Comparison of ENCODE assay signal across 28 cellular contexts in the genomic region with DNA sequence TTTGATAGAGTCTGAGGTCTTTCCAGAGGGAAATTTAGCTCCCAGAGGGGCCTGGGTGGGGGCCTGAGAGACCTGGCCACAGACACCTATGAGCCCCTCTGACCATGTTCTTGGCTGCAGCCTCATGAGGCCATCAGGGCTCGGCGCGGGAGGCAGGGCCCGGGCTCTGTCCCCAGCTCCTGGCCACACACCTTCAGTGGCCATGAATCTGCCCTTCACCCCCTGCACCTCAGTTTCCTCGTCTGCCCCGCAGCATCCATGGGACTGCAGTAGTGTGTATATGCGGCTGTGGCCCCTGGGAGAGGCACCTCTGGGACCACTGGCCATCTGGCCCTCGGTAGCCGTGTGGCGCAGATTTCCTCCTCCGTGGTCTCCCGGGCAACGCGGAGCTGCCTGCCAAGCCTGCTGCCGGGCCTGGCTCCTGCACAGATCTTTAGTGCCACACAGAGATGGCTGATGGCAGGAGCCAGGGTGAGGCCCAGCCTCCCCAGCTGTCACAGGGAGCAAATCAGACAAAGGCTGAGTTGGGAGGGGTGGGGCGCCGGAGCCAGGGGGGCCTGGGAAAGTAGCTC. TPM values are rescaled to one million over a fixed set of nuclear protein-coding genes. Genes with fewer than 3 reads are reported as not detected.
DNase-seq lines count a peak whose midpoint lies in the region; FAIRE-seq and TF ChIP-seq lines count a peak whose summit lies in the region.
"Had no signal": no experiment of that assay in that cellular context is flagged by ENCODE, and none has a peak within 500 bp of the region (broad histone marks: within the 10 kb centered on the region; RNA-seq: fewer than 3 reads in every experiment).

No MANE protein-coding gene starts in this region.

- H3K36me3 ChIP-seq in osteoblast (ENCODE audit: insufficient read depth, low read length) = no peaks in the 10 kb centered on the region
- H3K36me3 ChIP-seq: ascending aorta, pancreas, uterus had no signal

- H3K27me3 ChIP-seq in dorsolateral prefrontal cortex = peaks cover 0 to 9% (median 0%) of the 10 kb centered on the region in 45 donors
- no peaks in the 10 kb centered on the region for H3K27me3 ChIP-seq in osteoblast (ENCODE audit: insufficient read depth, low read length)
- H3K27me3 ChIP-seq: ascending aorta, pancreas, uterus had no signal

- intact Hi-C loops in dorsolateral prefrontal cortex (cut with DNase I) = no loop called here

- no peak for TF ChIP-seq POLR2A in GM12892 (IDR thresholded peaks at IDR 0.05; ENCODE audit: low read depth, low read length)

- H3K79me2 ChIP-seq in osteoblast (ENCODE audit: insufficient read depth, low read length) = no peaks in the 10 kb centered on the region

- TF ChIP-seq CTCF in dorsolateral prefrontal cortex (IDR thresholded peaks at IDR 0.05 in 54 of 56, conservative IDR thresholded peaks at IDR 0.05 in 2 of 56; ENCODE audit: low read depth in 1 of 56, partially characterized antibody in 56 of 56) (no peak), osteoblast (IDR thresholded peaks at IDR 0.05; ENCODE audit: extremely low read depth, low read depth, low read length) (no peak)

- no peak overlapping the region for H3K4me2 ChIP-seq in osteoblast (ENCODE audit: insufficient read depth, low read length)

- no peak overlapping the region for H2AFZ ChIP-seq in osteoblast (ENCODE audit: low read length)

- H3K4me3 ChIP-seq in dorsolateral prefrontal cortex (no peak overlapping the region), osteoblast (ENCODE audit: insufficient read depth, low read length) (no peak overlapping the region)
- H3K4me3 ChIP-seq: ascending aorta, lung, pancreas, skin epidermis, uterus had no signal

- FAIRE-seq in GM12892 (lab: Jason Lieb, UNC) = no peak
- FAIRE-seq: colon, endometrium, islet of Langerhans, pancreas had no signal

- no peaks in the 10 kb centered on the region for H3K4me1 ChIP-seq in osteoblast (ENCODE audit: insufficient read depth, low read length)
- H3K4me1 ChIP-seq: ascending aorta, pancreas, uterus had no signal

- no peaks in the 10 kb centered on the region for H4K20me1 ChIP-seq in osteoblast (ENCODE audit: insufficient read depth, low read length)

- no peaks in the 10 kb centered on the region for H3K9me3 ChIP-seq in osteoblast (ENCODE audit: low read depth, low read length)
- H3K9me3 ChIP-seq: ascending aorta, pancreas, uterus had no signal

- DNase-seq in DMS 273 (lab: John Stamatoyannopoulos, UW; ENCODE audit: unreplicated experiment) (peak; percentile 99), NCI-H524 treated with DMSO at 0.1 percent for 48 hours (lab: John Stamatoyannopoulos, UW) (peak; percentile 73), dorsolateral prefrontal cortex (peak in 9 of 10 donors; percentile 54 to 95 (median 77)), osteoblast (ENCODE audit: insufficient read length, low spot score, missing footprints) (peak; percentile 44), NCI-H187 treated with DMSO at 0.1 percent for 48 hours (lab: John Stamatoyannopoulos, UW) (no peak), MV-4-11 (lab: John Stamatoyannopoulos, UW) (no peak), GM12892 (ENCODE audit: insufficient read length) (no peak), NCI-H345 treated with DMSO at 0.1 percent for 48 hours (lab: John Stamatoyannopoulos, UW; ENCODE audit: unreplicated experiment) (no peak)
- DNase-seq: activated CD4-positive, alpha-beta memory T cell treated with anti-CD3 and anti-CD28 coated beads for 36 hours; CD4-positive, alpha-beta T cell; DND-41; HCEC 1CT; MM.1S; NCI-H2029 treated with DMSO at 0.1 percent for 48 hours; NCI-H526; pancreas; stimulated activated CD4-positive, alpha-beta T cell treated with anti-CD3 and anti-CD28 coated beads, Interleukin-4, amount 100 ng/mL, for 1 hour; T-helper 2 cell; uterus had no signal

- peak overlapping the region in 56 of 59 donors; percentile 8 to 93 (median 76) for H3K27ac ChIP-seq in dorsolateral prefrontal cortex
- H3K27ac ChIP-seq in osteoblast (ENCODE audit: low read depth, low read length) = no peak overlapping the region
- H3K27ac ChIP-seq: ascending aorta, pancreas had no signal

RNA-seq across cellular contexts. Expression of a gene that starts 23.6 kb away (rescaled TPM):
- total RNA-seq in dorsolateral prefrontal cortex = 100 to 1,000 TPM in 46 of 120 experiments, 10 to 100 TPM in 74; 47.8 to 194 (median 95.1) TPM
- not detected in 2 replicates for total RNA-seq in osteoblast
- not detected for polyA plus RNA-seq in GM12892 (2012; ENCODE audit: missing spikeins)
- total RNA-seq: activated CD4-positive, alpha-beta memory T cell treated with anti-CD3 and anti-CD28 coated beads for 36 hours; CD4-positive, alpha-beta T cell; myocyte; OCI-LY7 had no signal
- polyA plus RNA-seq: IgD-negative memory B cell had no signal

Comparison
In these comparisons a context has a peak if more than half of its experiments do, and no peak if none do; other contexts are left out.
1. DNase-seq: peak in DMS 273 (single experiment), NCI-H524 treated with DMSO at 0.1 percent for 48 hours (single experiment), dorsolateral prefrontal cortex (9 of 10) and osteoblast (single experiment); none in NCI-H187 treated with DMSO at 0.1 percent for 48 hours (single experiment), MV-4-11 (single experiment), GM12892 (single experiment) and NCI-H345 treated with DMSO at 0.1 percent for 48 hours (single experiment).
2. RNA of a gene that starts 23.6 kb away (total RNA-seq): 47.8 to 194 TPM in dorsolateral prefrontal cortex; not detected in osteoblast; every median in the first group is over 10 times any median in the second.